ENCODE assay signal across 8 cellular contexts in genomic region chr11:57456960-57457642, GRCh38. TPM values are rescaled to one million over a fixed set of nuclear protein-coding genes. Genes with fewer than 3 reads are reported as not detected.
DNase-seq lines count a peak whose midpoint lies in the region; ATAC-seq and TF ChIP-seq lines count a peak whose summit lies in the region.

No MANE protein-coding gene starts in this region.

- no peak overlapping the region for H2AFZ ChIP-seq in OCI-LY1 (ENCODE audit: low read length)

- H3K4me3 Mint-ChIP-seq in CD4-positive, alpha-beta T cell: peak overlapping the region; percentile 83
- peak overlapping the region; percentile 58 to 90 (median 82) for H3K4me3 Mint-ChIP-seq in naive B cell
- H3K4me3 Mint-ChIP-seq in stimulated activated naive B cell treated with anti-CD40 and anti-IgM and Interleukin-4, amounts not matched to agents 10 μg/mL and 1 μg/mL and 100 μg/mL, for 72 hours: peak overlapping the region; percentile 41 to 50

- no peak overlapping the region for H3K4me3 ChIP-seq in HL-60 (replicated peaks; ENCODE audit: insufficient read depth, low read length)
- H3K4me3 ChIP-seq in OCI-LY1 (ENCODE audit: low read depth, low read length, poor library complexity, severe bottlenecking): no peak overlapping the region

- ATAC-seq in CD4-positive, alpha-beta T cell (ENCODE audit: poor library complexity): peak; percentile 62
- ATAC-seq in GM19372 (IDR thresholded peaks at IDR 0.05; ENCODE audit: low read depth, unreplicated experiment) (peak; percentile 76), esophagus mucosa (peak; percentile 74), naive B cell (ENCODE audit: low read depth in 2 of 2) (peak; percentile 50 to 52)
- ATAC-seq in stimulated activated naive B cell treated with anti-CD40 and anti-IgM and Interleukin-4, amounts not matched to agents 10 μg/mL and 1 μg/mL and 100 μg/mL, for 72 hours (replicated peaks): peak; percentile 63 to 64

- peak; percentile 98 for TF ChIP-seq CTCF in CD4-positive, alpha-beta T cell (IDR thresholded peaks at IDR 0.05)
- TF ChIP-seq CTCF in HL-60 (IDR thresholded peaks at IDR 0.05; ENCODE audit: insufficient read depth, low read length) (peak; percentile 98), OCI-LY1 (IDR thresholded peaks at IDR 0.05; ENCODE audit: low read length) (peak; percentile 86)

- CTCF ChIA-PET in CD4-positive, alpha-beta T cell (lab: Charles Lee): interaction anchor here (0.6 to 3.0 kb wide), 20 partner anchors 18 to 342 kb away, joined by 3 to 26 read pairs (median 6); partner anchors contain the start of genes P2RX3, SLC43A1 and UBE2L6

- H3K27ac Mint-ChIP-seq in CD4-positive, alpha-beta T cell: no peak overlapping the region
- peak overlapping the region in 2 of 6 donors; percentile 49 to 88 for H3K27ac Mint-ChIP-seq in naive B cell
- H3K27ac Mint-ChIP-seq in stimulated activated naive B cell treated with anti-CD40 and anti-IgM and Interleukin-4, amounts not matched to agents 10 μg/mL and 1 μg/mL and 100 μg/mL, for 72 hours: peak overlapping the region; percentile 32

- no peaks in the 10 kb centered on the region for H3K36me3 ChIP-seq in OCI-LY1 (ENCODE audit: insufficient read depth, low read length)

- H3K79me2 ChIP-seq in OCI-LY1 (ENCODE audit: insufficient read depth, low read length): no peaks in the 10 kb centered on the region

- H3K9me3 ChIP-seq in CD4-positive, alpha-beta T cell (ENCODE audit: control insufficient read depth, low read length): no peaks in the 10 kb centered on the region
- no peaks in the 10 kb centered on the region for H3K9me3 ChIP-seq in OCI-LY1 (ENCODE audit: low read length)

- DNase-seq in CD4-positive, alpha-beta T cell: peak; percentile 50 to 79 (median 64)
- DNase-seq in HL-60 (ENCODE audit: low read depth in 1 of 2, low spot score in 1 of 2) (peak in 1 of 2 experiments; percentile 74), activated T-cell treated with anti-CD3 and anti-CD28 coated beads for 24 hours (ENCODE audit: low read depth) (peak; percentile 66), naive B cell (peak; percentile 69)
- peak; percentile 72 for DNase-seq in stimulated activated naive B cell treated with anti-CD40 and anti-IgM and Interleukin-4, amounts not matched to agents 10 μg/mL and 1 μg/mL and 100 μg/mL, for 72 hours

- peaks cover 33% of the 10 kb centered on the region for H3K27me3 ChIP-seq in CD4-positive, alpha-beta T cell (ENCODE audit: control insufficient read depth, insufficient read depth, low read length)
- H3K27me3 ChIP-seq in HL-60 (ENCODE audit: insufficient read depth, poor library complexity, severe bottlenecking) (no peaks in the 10 kb centered on the region), OCI-LY1 (ENCODE audit: insufficient read depth, low read length) (0 out of 2 replicates have a peak, but pooled peaks cover 5% of the 10 kb centered on the region)

- no peaks in the 10 kb centered on the region for H3K9me3 Mint-ChIP-seq in CD4-positive, alpha-beta T cell
- no peaks in the 10 kb centered on the region for H3K9me3 Mint-ChIP-seq in naive B cell
- H3K9me3 Mint-ChIP-seq in stimulated activated naive B cell treated with anti-CD40 and anti-IgM and Interleukin-4, amounts not matched to agents 10 μg/mL and 1 μg/mL and 100 μg/mL, for 72 hours: no peaks in the 10 kb centered on the region

- POLR2A ChIA-PET in CD4-positive, alpha-beta T cell (lab: Charles Lee): interaction anchor here (0.5 to 3.0 kb wide), 8 partner anchors 15 to 184 kb away, joined by 3 to 16 read pairs (median 7); partner anchors contain the start of genes SLC43A3 and TIMM10

- H3K9me2 ChIP-seq in OCI-LY1 (ENCODE audit: low read depth, low read length): no peaks in the 10 kb centered on the region

- no peaks in the 10 kb centered on the region for H3F3A ChIP-seq in OCI-LY1 (ENCODE audit: insufficient read depth, low read length)

- no peak overlapping the region for H3K27ac ChIP-seq in CD4-positive, alpha-beta T cell (ENCODE audit: low read depth, low read length)
- H3K27ac ChIP-seq in HL-60 (replicated peaks) (no peak overlapping the region), OCI-LY1 (ENCODE audit: low read depth, low read length, poor library complexity, severe bottlenecking) (no peak overlapping the region)

- intact Hi-C loops in CD4-positive, alpha-beta T cell (cut with DNase I, micrococcal nuclease): loop anchor here (1.0 to 10.0 kb wide), 6 partner anchors 26 to 1068 kb away; partner anchors contain the start of gene SLC43A3 (in 1 of the 2)

- peaks cover 35% of the 10 kb centered on the region for H3K4me1 ChIP-seq in OCI-LY1 (ENCODE audit: insufficient read depth, low read length, severe bottlenecking)

- no peaks in the 10 kb centered on the region for H3K36me3 Mint-ChIP-seq in CD4-positive, alpha-beta T cell (ENCODE audit: low read depth)
- peaks cover 0 to 8% of the 10 kb centered on the region in 2 donors for H3K36me3 Mint-ChIP-seq in naive B cell
- no peaks in the 10 kb centered on the region for H3K36me3 Mint-ChIP-seq in stimulated activated naive B cell treated with anti-CD40 and anti-IgM and Interleukin-4, amounts not matched to agents 10 μg/mL and 1 μg/mL and 100 μg/mL, for 72 hours

- H4K20me1 ChIP-seq in OCI-LY1 (ENCODE audit: insufficient read depth, low read length): no peaks in the 10 kb centered on the region

- H3K9ac ChIP-seq in OCI-LY1 (ENCODE audit: low read length): no peak overlapping the region

- peaks cover 51% of the 10 kb centered on the region for H3K27me3 Mint-ChIP-seq in CD4-positive, alpha-beta T cell
- H3K27me3 Mint-ChIP-seq in naive B cell: peaks cover 37 to 59% (median 54%) of the 10 kb centered on the region in 3 donors
- H3K27me3 Mint-ChIP-seq in stimulated activated naive B cell treated with anti-CD40 and anti-IgM and Interleukin-4, amounts not matched to agents 10 μg/mL and 1 μg/mL and 100 μg/mL, for 72 hours: peaks cover 41 to 60% of the 10 kb centered on the region in 2 donors

- H3K4me2 ChIP-seq in OCI-LY1 (ENCODE audit: low read length): no peak overlapping the region

- H3K4me1 Mint-ChIP-seq in CD4-positive, alpha-beta T cell (ENCODE audit: low read depth): peaks cover 32% of the 10 kb centered on the region
- peaks cover 27 to 40% (median 33%) of the 10 kb centered on the region in 3 donors for H3K4me1 Mint-ChIP-seq in naive B cell
- peaks cover 23 to 36% of the 10 kb centered on the region in 2 donors for H3K4me1 Mint-ChIP-seq in stimulated activated naive B cell treated with anti-CD40 and anti-IgM and Interleukin-4, amounts not matched to agents 10 μg/mL and 1 μg/mL and 100 μg/mL, for 72 hours

RNA-seq across cellular contexts. Expression of gene RTN4RL2, which starts 3.2 kb away (rescaled TPM):
- under 1 TPM; 0.17 to 0.19 TPM for total RNA-seq in CD4-positive, alpha-beta T cell
- 0.56 TPM for total RNA-seq in esophagus mucosa
- polyA plus RNA-seq in naive B cell (ENCODE audit: low read depth in 6 of 6): under 1 TPM in 1 of 6 donors, not detected in 5; 0.12 TPM

RNA-seq across cellular contexts. Expression of gene SLC43A3, which starts 30.2 kb away (rescaled TPM):
- total RNA-seq in CD4-positive, alpha-beta T cell: 1 to 10 TPM; 6.9 to 7.3 TPM
- 28.2 TPM for total RNA-seq in esophagus mucosa
- 10 to 100 TPM; 14.5 to 20.8 (median 17.5) TPM for polyA plus RNA-seq in naive B cell (ENCODE audit: low read depth in 6 of 6)

RNA-seq across cellular contexts. Expression of gene SLC43A1, which starts 58.4 kb away (rescaled TPM):
- 1 to 10 TPM; 3.1 to 4.2 TPM for total RNA-seq in CD4-positive, alpha-beta T cell
- 1.00 TPM for total RNA-seq in esophagus mucosa
- polyA plus RNA-seq in naive B cell (ENCODE audit: low read depth in 6 of 6): 10 to 100 TPM in 1 of 6 donors, 1 to 10 TPM in 5; 3.2 to 10.9 (median 4.6) TPM
